Comparison of ENCODE assay signal across 15 cellular contexts in genomic region chr11:110989734-110990133, GRCh38.
DNase-seq lines count a peak whose midpoint lies in the region; ATAC-seq and TF ChIP-seq lines count a peak whose summit lies in the region.
"Had no signal": no experiment of that assay in that cellular context is flagged by ENCODE, and none has a peak within 500 bp of the region (broad histone marks: within the 10 kb centered on the region; RNA-seq: fewer than 3 reads in every experiment).

No MANE protein-coding gene starts in this region.

- peak overlapping the region in 1 of 4 donors; percentile 25 for H3K27ac ChIP-seq in esophagus muscularis mucosa (replicated peaks in 1 of 4)
- H3K27ac ChIP-seq: 22Rv1 had no signal

- peaks cover 9 to 37% (median 34%) of the 10 kb centered on the region in 4 donors for H3K4me1 ChIP-seq in esophagus muscularis mucosa

- no peaks in the 10 kb centered on the region for H3K9me3 ChIP-seq in esophagus muscularis mucosa
- H3K9me3 ChIP-seq: esophagus squamous epithelium had no signal

- no peak for TF ChIP-seq POLR2A in esophagus muscularis mucosa (IDR thresholded peaks at IDR 0.05; ENCODE audit: low read depth)

- no peaks in the 10 kb centered on the region for H3K27me3 ChIP-seq in esophagus muscularis mucosa
- H3K27me3 ChIP-seq: esophagus squamous epithelium had no signal

- no peak overlapping the region for H3K4me3 ChIP-seq in esophagus muscularis mucosa
- H3K4me3 ChIP-seq: esophagus squamous epithelium had no signal

- DNase-seq in NCI-H1092 treated with DMSO at 0.1 percent for 48 hours (lab: John Stamatoyannopoulos, UW) = peak; percentile 13
- DNase-seq in NCI-H1092 (lab: John Stamatoyannopoulos, UW) = no peak
- DNase-seq in NCI-H524 (lab: John Stamatoyannopoulos, UW) = peak; percentile 16 to 84
- peak; percentile 77 for DNase-seq in esophagus muscularis mucosa (ENCODE audit: extremely low spot score)
- no peak for DNase-seq in sciatic nerve (ENCODE audit: low spot score)
- no peak for DNase-seq in NCI-H2029 (lab: John Stamatoyannopoulos, UW)
- no peak for DNase-seq in NCI-H1694 (lab: John Stamatoyannopoulos, UW)
- DNase-seq: activated CD8-positive, alpha-beta T cell treated with anti-CD3 and anti-CD28 coated beads, Interleukin-2, amount 10 ng/mL, durations not matched to agents 7 days and 5 days; cerebellar nuclear complex; esophagus squamous epithelium; naive thymus-derived CD4-positive, alpha-beta T cell; NCI-H187; T1000 had no signal

- peak; percentile 82 for ATAC-seq in sciatic nerve
- ATAC-seq in HG03469 (IDR thresholded peaks at IDR 0.05; ENCODE audit: unreplicated experiment) = no peak
- ATAC-seq: activated CD8-positive, alpha-beta T cell treated with anti-CD3 and anti-CD28 coated beads, Interleukin-2, amount 10 ng/mL, durations not matched to agents 7 days and 5 days; naive thymus-derived CD4-positive, alpha-beta T cell had no signal

- no peak for TF ChIP-seq EP300 in esophagus muscularis mucosa (IDR thresholded peaks at IDR 0.05)

- H3K36me3 ChIP-seq in esophagus muscularis mucosa = no peaks in the 10 kb centered on the region
- H3K36me3 ChIP-seq: esophagus squamous epithelium had no signal

- TF ChIP-seq CTCF in esophagus muscularis mucosa (IDR thresholded peaks at IDR 0.05) = no peak

- intact Hi-C loops in esophagus muscularis mucosa (cut with DNase I) = no loop called here
- intact Hi-C loops in sciatic nerve (cut with DNase I) = no loop called here

Comparison
In these comparisons a context has a peak if more than half of its experiments do, and no peak if none do; other contexts are left out.
1. DNase-seq: peak in NCI-H1092 treated with DMSO at 0.1 percent for 48 hours (single experiment), NCI-H524 (2 of 2) and esophagus muscularis mucosa (single experiment); none in NCI-H1092 (single experiment), sciatic nerve (single experiment), NCI-H2029 (single experiment) and NCI-H1694 (single experiment).